In the genomic region with DNA sequence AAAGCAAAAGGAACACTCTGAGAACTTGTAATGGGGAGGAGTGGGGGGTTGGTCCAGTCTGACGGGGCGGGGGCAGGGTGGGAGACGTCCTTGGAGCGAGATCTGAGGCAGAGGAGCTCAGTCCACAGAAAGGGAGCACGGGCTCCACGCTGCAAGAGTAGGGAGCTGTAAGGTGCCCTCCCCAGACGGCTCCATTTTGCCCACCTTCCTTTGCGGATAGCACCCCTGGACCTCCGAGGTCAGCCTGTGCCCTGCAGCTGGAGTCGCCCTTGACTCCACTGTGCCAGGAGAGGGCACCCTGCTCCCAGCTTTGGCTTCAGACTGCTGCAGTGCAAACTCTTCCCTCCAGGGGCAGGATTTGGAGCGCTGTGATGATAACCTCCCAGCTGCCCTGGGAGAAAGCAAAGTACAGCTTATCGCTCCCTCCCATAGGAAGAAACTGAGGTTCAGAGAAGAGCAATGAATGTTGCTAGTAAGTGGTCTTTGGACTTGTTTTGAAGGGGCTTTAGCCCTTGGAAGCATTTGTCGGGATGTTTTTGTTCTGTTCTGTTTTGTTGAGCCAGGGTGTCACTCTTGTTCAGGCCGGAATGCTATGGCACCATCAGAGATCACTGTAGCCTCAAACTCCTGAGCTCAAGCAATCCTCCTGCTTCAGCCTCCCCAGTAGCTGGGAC, we compare ENCODE assay signal across 1 cellular context.
TF ChIP-seq lines count a peak whose summit lies in the region.

No MANE protein-coding gene starts in this region.

TF ChIP-seq in H1, 55 proteins besides CTCF, POLR2A, EP300 and RAD21:
- TF ChIP-seq CHD2 (IDR thresholded peaks at IDR 0.05; ENCODE audit: low read length) (peak; percentile 23; the same call in 1 of the 2 replicates), RFX5 (IDR thresholded peaks at IDR 0.05; ENCODE audit: borderline replicate concordance, low read depth, low read length) (no peak), CBX8 (IDR thresholded peaks at IDR 0.05; ENCODE audit: borderline replicate concordance, low read depth, low read length) (no peak), TBP (IDR thresholded peaks at IDR 0.05; ENCODE audit: low read depth, low read length) (peak; percentile 36; the same call in 1 of the 2 replicates), SP1 (IDR thresholded peaks at IDR 0.05; ENCODE audit: low read depth, low read length) (0 out of 2 replicates have a peak, but pooled peaks have one; percentile 37), PHF8 (conservative IDR thresholded peaks at IDR 0.05; ENCODE audit: low read depth, low read length) (no peak), SIRT6 (IDR thresholded peaks at IDR 0.05; ENCODE audit: low read length) (no peak), CREB1 (IDR thresholded peaks at IDR 0.05) (peak; percentile 62), TAF7 (optimal IDR thresholded peaks at IDR 0.05; ENCODE audit: borderline replicate concordance, low read depth, low read length) (peak; percentile 81), TCF12 (IDR thresholded peaks at IDR 0.05; ENCODE audit: low read depth, low read length) (0 out of 2 replicates have a peak, but pooled peaks have one; percentile 60), SP4 (IDR thresholded peaks at IDR 0.05; ENCODE audit: low read length) (no peak), EGR1 (IDR thresholded peaks at IDR 0.05; ENCODE audit: borderline replicate concordance, low read depth, low read length) (no peak), KDM4A (IDR thresholded peaks at IDR 0.05; ENCODE audit: low read depth, low read length, severe bottlenecking) (no peak), CBX5 (IDR thresholded peaks at IDR 0.05; ENCODE audit: low read depth, low read length) (no peak), CTBP2 (IDR thresholded peaks at IDR 0.05; ENCODE audit: borderline replicate concordance, insufficient read depth, insufficient read length, low read length) (no peak), KDM5A (IDR thresholded peaks at IDR 0.05; ENCODE audit: low read length) (peak; percentile 67; the same call in 1 of the 2 replicates), SIN3A (conservative IDR thresholded peaks at IDR 0.05 in 1 of 2, IDR thresholded peaks at IDR 0.05 in 1 of 2; ENCODE audit: low read depth in 1 of 2, low read length in 2 of 2) (peak; percentile 53 to 55; a peak in 2 of 4 replicates), RBBP5 (IDR thresholded peaks at IDR 0.05; ENCODE audit: borderline replicate concordance, low read depth, low read length) (no peak), RXRA (IDR thresholded peaks at IDR 0.05; ENCODE audit: insufficient read depth, low read depth, low read length) (0 out of 2 replicates have a peak, but pooled peaks have one; percentile 58), JUND (IDR thresholded peaks at IDR 0.05; ENCODE audit: low read length) (peak; percentile 57; the same call in 1 of the 2 replicates), RNF2 (IDR thresholded peaks at IDR 0.05; ENCODE audit: borderline replicate concordance, low read depth, low read length, missing control alignments, poor library complexity, severe bottlenecking) (no peak), BACH1 (IDR thresholded peaks at IDR 0.05; ENCODE audit: low read length) (no peak), NRF1 (IDR thresholded peaks at IDR 0.05; ENCODE audit: low read depth, low read length) (no peak), TEAD4 (IDR thresholded peaks at IDR 0.05; ENCODE audit: low read depth, low read length) (no peak), ZNF274 (IDR thresholded peaks at IDR 0.05; ENCODE audit: borderline replicate concordance, extremely low read depth, low read length) (no peak), SIX5 (IDR thresholded peaks at IDR 0.05; ENCODE audit: low read depth, low read length) (no peak), YY1 (IDR thresholded peaks at IDR 0.05; ENCODE audit: low read depth, low read length) (peak; percentile 83; the same call in 1 of the 2 replicates), CEBPB (IDR thresholded peaks at IDR 0.05; ENCODE audit: low read depth, low read length) (peak; percentile 49; the same call in 1 of the 2 replicates), GTF2F1 (IDR thresholded peaks at IDR 0.05; ENCODE audit: borderline replicate concordance, low read depth, low read length) (0 out of 2 replicates have a peak, but pooled peaks have one; percentile 28), SUZ12 (IDR thresholded peaks at IDR 0.05; ENCODE audit: low read length) (no peak), JUN (IDR thresholded peaks at IDR 0.05; ENCODE audit: low read depth, low read length) (no peak), MAFK (IDR thresholded peaks at IDR 0.05; ENCODE audit: low read depth, low read length) (no peak), ATF2 (IDR thresholded peaks at IDR 0.05; ENCODE audit: low read length) (no peak), GABPA (IDR thresholded peaks at IDR 0.05; ENCODE audit: borderline replicate concordance, insufficient read depth, low read length) (no peak), BRCA1 (IDR thresholded peaks at IDR 0.05; ENCODE audit: low read depth, low read length) (no peak), EZH2 (IDR thresholded peaks at IDR 0.05; ENCODE audit: low read depth, low read length, severe bottlenecking) (no peak), ASH2L (IDR thresholded peaks at IDR 0.05; ENCODE audit: low read length) (no peak), SP2 (IDR thresholded peaks at IDR 0.05; ENCODE audit: low read length) (no peak), E2F6 (IDR thresholded peaks at IDR 0.05) (no peak), SRF (IDR thresholded peaks at IDR 0.05; ENCODE audit: low read depth, low read length) (0 out of 2 replicates have a peak, but pooled peaks have one; percentile 9), FOSL1 (IDR thresholded peaks at IDR 0.05; ENCODE audit: insufficient read depth, low read depth, low read length) (no peak), SAP30 (IDR thresholded peaks at IDR 0.05; ENCODE audit: insufficient read depth, insufficient replicate concordance, low read length) (no peak), CHD1 (IDR thresholded peaks at IDR 0.05; ENCODE audit: low read depth, low read length) (no peak), NANOG (IDR thresholded peaks at IDR 0.05; ENCODE audit: insufficient read depth, low read depth, low read length, poor library complexity, severe bottlenecking) (no peak), HDAC2 (IDR thresholded peaks at IDR 0.05; ENCODE audit: borderline replicate concordance in 1 of 2, low read depth in 2 of 2, low read length in 2 of 2) (no peak), POLR2AphosphoS5 (IDR thresholded peaks at IDR 0.05; ENCODE audit: low read depth, low read length) (no peak), POU5F1 (IDR thresholded peaks at IDR 0.05; ENCODE audit: low read depth, low read length) (no peak), MAX (IDR thresholded peaks at IDR 0.05) (no peak), BCL11A (IDR thresholded peaks at IDR 0.05; ENCODE audit: low read depth in 2 of 2, low read length in 2 of 2) (no peak), TAF1 (IDR thresholded peaks at IDR 0.05; ENCODE audit: low read depth, low read length) (peak; percentile 32; the same call in 1 of the 2 replicates), HDAC6 (IDR thresholded peaks at IDR 0.05; ENCODE audit: low read depth, low read length) (no peak), KDM1A (IDR thresholded peaks at IDR 0.05; ENCODE audit: borderline replicate concordance, low read length) (no peak)
- TF ChIP-seq, protein P1, sequence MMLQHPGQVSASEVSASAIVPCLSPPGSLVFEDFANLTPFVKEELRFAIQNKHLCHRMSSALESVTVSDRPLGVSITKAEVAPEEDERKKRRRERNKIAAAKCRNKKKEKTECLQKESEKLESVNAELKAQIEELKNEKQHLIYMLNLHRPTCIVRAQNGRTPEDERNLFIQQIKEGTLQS (IDR thresholded peaks at IDR 0.05; ENCODE audit: insufficient read depth, low read depth, low read length) = peak; percentile 74
- TF ChIP-seq, protein P2, sequence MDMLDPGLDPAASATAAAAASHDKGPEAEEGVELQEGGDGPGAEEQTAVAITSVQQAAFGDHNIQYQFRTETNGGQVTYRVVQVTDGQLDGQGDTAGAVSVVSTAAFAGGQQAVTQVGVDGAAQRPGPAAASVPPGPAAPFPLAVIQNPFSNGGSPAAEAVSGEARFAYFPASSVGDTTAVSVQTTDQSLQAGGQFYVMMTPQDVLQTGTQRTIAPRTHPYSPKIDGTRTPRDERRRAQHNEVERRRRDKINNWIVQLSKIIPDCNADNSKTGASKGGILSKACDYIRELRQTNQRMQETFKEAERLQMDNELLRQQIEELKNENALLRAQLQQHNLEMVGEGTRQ (IDR thresholded peaks at IDR 0.05; ENCODE audit: low read length) = no peak
- TF ChIP-seq, protein P3, sequence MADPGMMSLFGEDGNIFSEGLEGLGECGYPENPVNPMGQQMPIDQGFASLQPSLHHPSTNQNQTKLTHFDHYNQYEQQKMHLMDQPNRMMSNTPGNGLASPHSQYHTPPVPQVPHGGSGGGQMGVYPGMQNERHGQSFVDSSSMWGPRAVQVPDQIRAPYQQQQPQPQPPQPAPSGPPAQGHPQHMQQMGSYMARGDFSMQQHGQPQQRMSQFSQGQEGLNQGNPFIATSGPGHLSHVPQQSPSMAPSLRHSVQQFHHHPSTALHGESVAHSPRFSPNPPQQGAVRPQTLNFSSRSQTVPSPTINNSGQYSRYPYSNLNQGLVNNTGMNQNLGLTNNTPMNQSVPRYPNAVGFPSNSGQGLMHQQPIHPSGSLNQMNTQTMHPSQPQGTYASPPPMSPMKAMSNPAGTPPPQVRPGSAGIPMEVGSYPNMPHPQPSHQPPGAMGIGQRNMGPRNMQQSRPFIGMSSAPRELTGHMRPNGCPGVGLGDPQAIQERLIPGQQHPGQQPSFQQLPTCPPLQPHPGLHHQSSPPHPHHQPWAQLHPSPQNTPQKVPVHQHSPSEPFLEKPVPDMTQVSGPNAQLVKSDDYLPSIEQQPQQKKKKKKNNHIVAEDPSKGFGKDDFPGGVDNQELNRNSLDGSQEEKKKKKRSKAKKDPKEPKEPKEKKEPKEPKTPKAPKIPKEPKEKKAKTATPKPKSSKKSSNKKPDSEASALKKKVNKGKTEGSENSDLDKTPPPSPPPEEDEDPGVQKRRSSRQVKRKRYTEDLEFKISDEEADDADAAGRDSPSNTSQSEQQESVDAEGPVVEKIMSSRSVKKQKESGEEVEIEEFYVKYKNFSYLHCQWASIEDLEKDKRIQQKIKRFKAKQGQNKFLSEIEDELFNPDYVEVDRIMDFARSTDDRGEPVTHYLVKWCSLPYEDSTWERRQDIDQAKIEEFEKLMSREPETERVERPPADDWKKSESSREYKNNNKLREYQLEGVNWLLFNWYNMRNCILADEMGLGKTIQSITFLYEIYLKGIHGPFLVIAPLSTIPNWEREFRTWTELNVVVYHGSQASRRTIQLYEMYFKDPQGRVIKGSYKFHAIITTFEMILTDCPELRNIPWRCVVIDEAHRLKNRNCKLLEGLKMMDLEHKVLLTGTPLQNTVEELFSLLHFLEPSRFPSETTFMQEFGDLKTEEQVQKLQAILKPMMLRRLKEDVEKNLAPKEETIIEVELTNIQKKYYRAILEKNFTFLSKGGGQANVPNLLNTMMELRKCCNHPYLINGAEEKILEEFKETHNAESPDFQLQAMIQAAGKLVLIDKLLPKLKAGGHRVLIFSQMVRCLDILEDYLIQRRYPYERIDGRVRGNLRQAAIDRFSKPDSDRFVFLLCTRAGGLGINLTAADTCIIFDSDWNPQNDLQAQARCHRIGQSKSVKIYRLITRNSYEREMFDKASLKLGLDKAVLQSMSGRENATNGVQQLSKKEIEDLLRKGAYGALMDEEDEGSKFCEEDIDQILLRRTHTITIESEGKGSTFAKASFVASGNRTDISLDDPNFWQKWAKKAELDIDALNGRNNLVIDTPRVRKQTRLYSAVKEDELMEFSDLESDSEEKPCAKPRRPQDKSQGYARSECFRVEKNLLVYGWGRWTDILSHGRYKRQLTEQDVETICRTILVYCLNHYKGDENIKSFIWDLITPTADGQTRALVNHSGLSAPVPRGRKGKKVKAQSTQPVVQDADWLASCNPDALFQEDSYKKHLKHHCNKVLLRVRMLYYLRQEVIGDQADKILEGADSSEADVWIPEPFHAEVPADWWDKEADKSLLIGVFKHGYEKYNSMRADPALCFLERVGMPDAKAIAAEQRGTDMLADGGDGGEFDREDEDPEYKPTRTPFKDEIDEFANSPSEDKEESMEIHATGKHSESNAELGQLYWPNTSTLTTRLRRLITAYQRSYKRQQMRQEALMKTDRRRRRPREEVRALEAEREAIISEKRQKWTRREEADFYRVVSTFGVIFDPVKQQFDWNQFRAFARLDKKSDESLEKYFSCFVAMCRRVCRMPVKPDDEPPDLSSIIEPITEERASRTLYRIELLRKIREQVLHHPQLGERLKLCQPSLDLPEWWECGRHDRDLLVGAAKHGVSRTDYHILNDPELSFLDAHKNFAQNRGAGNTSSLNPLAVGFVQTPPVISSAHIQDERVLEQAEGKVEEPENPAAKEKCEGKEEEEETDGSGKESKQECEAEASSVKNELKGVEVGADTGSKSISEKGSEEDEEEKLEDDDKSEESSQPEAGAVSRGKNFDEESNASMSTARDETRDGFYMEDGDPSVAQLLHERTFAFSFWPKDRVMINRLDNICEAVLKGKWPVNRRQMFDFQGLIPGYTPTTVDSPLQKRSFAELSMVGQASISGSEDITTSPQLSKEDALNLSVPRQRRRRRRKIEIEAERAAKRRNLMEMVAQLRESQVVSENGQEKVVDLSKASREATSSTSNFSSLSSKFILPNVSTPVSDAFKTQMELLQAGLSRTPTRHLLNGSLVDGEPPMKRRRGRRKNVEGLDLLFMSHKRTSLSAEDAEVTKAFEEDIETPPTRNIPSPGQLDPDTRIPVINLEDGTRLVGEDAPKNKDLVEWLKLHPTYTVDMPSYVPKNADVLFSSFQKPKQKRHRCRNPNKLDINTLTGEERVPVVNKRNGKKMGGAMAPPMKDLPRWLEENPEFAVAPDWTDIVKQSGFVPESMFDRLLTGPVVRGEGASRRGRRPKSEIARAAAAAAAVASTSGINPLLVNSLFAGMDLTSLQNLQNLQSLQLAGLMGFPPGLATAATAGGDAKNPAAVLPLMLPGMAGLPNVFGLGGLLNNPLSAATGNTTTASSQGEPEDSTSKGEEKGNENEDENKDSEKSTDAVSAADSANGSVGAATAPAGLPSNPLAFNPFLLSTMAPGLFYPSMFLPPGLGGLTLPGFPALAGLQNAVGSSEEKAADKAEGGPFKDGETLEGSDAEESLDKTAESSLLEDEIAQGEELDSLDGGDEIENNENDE (IDR thresholded peaks at IDR 0.05; ENCODE audit: insufficient replicate concordance, low read length) = no peak
